ENCODE assay signal across 34 cellular contexts in genomic region chr12:67062193-67062592, GRCh38.
"Had no signal": no experiment of that assay in that cellular context is flagged by ENCODE, and none has a peak within 500 bp of the region (broad histone marks: within the 10 kb centered on the region; RNA-seq: fewer than 3 reads in every experiment).

No MANE protein-coding gene starts in this region.

- H3K4me1 Mint-ChIP-seq: activated CD4-positive, alpha-beta T cell treated with anti-CD3 and anti-CD28 coated beads for 36 hours; activated CD4-positive, alpha-beta T cell treated with anti-CD3 and anti-CD28 coated beads, Interleukin-2, amount 10 ng/mL, durations not matched to agents 7 days and 5 days; central memory CD8-positive, alpha-beta T cell had no signal

- H3K4me1 ChIP-seq: ascending aorta, Peyer's patch had no signal

- ATAC-seq: activated CD4-positive, alpha-beta T cell treated with anti-CD3 and anti-CD28 coated beads for 36 hours; activated CD4-positive, CD25-positive, alpha-beta regulatory T cell treated with anti-CD3 and anti-CD28 coated beads, Interleukin-2, amount 50 U/mL, for 24 hours; activated CD8-positive, alpha-beta T cell treated with anti-CD3 and anti-CD28 coated beads, Interleukin-2, amount 10 ng/mL, durations not matched to agents 7 days and 5 days; activated naive CD8-positive, alpha-beta T cell treated with anti-CD3 and anti-CD28 coated beads, Interleukin-2, amount 50 U/mL, for 24 hours; PC-3 had no signal

- H3K27me3 ChIP-seq: ascending aorta, Peyer's patch had no signal

- H3K4me3 Mint-ChIP-seq: activated CD4-positive, alpha-beta T cell treated with anti-CD3 and anti-CD28 coated beads for 36 hours; activated CD4-positive, alpha-beta T cell treated with anti-CD3 and anti-CD28 coated beads, Interleukin-2, amount 10 ng/mL, durations not matched to agents 7 days and 5 days; activated CD8-positive, alpha-beta T cell treated with anti-CD3 and anti-CD28 coated beads, Interleukin-2, amount 10 ng/mL, durations not matched to agents 7 days and 5 days; activated naive CD4-positive, alpha-beta T cell treated with anti-CD3 and anti-CD28 coated beads for 36 hours; activated naive CD8-positive, alpha-beta T cell; activated naive CD8-positive, alpha-beta T cell treated with anti-CD3 and anti-CD28 coated beads, Interleukin-2, amount 50 U/mL, for 24 hours; activated T-cell treated with anti-CD3 and anti-CD28 coated beads, Interleukin-2, amount 50 U/mL, for 24 hours; central memory CD8-positive, alpha-beta T cell; T-helper 1 cell treated with Interleukin-12 subunit alpha and Interleukin-12 subunit beta and Interleukin-4 antibody, amounts not matched to agents 30 μg/mL and 1 μg/mL, for 36 hours; T-helper 2 cell treated with Interferon-gamma antibody and Interleukin-4, amounts not matched to agents 5 μg/mL and 100 μg/mL, for 36 hours had no signal

- H3K9me3 ChIP-seq: ascending aorta, Peyer's patch, SJSA1, SK-N-SH had no signal

- DNase-seq: activated CD4-positive, alpha-beta T cell treated with anti-CD3 and anti-CD28 coated beads for 36 hours; activated CD4-positive, alpha-beta T cell treated with anti-CD3 and anti-CD28 coated beads, Interleukin-2, amount 10 ng/mL, durations not matched to agents 7 days and 5 days; activated CD4-positive, alpha-beta T cell treated with anti-CD3 and anti-CD28 coated beads, Interleukin-2, amount 50 U/mL, for 48 hours; activated CD8-positive, alpha-beta T cell treated with anti-CD3 and anti-CD28 coated beads, Interleukin-2, amount 10 ng/mL, durations not matched to agents 7 days and 5 days; activated gamma-delta T cell; activated naive CD4-positive, alpha-beta T cell treated with anti-CD3 and anti-CD28 coated beads for 36 hours; activated naive CD8-positive, alpha-beta T cell treated with anti-CD3 and anti-CD28 coated beads, Interleukin-2, amount 50 U/mL, for 24 hours; activated T-cell treated with anti-CD3 and anti-CD28 coated beads, Interleukin-2, amount 50 U/mL, for 24 hours; amygdala; MM.1S; MV-4-11; NCI-H1092; NCI-H1436 treated with DMSO at 0.1 percent for 48 hours; NCI-H1694 treated with DMSO at 0.1 percent for 48 hours; NCI-H2029; NCI-H510A; NCI-H526; NCI-H748 treated with DMSO at 0.1 percent for 48 hours; NK-92 treated with Interleukin-12 subunit alpha and Interleukin-12 subunit beta, amount 100 ng/mL, for 24 hours; PC-3; Peyer's patch; RPMI8226; SHP77 treated with DMSO at 0.1 percent for 48 hours; SK-N-SH had no signal

- H3K36me3 ChIP-seq: ascending aorta, cardiac muscle cell, Peyer's patch, SJSA1 had no signal

- H3K36me3 Mint-ChIP-seq: activated naive CD8-positive, alpha-beta T cell had no signal

- H3K9me3 Mint-ChIP-seq: activated CD4-positive, alpha-beta T cell treated with anti-CD3 and anti-CD28 coated beads, Interleukin-2, amount 10 ng/mL, durations not matched to agents 7 days and 5 days; activated naive CD4-positive, alpha-beta T cell treated with anti-CD3 and anti-CD28 coated beads for 36 hours; activated naive CD8-positive, alpha-beta T cell treated with anti-CD3 and anti-CD28 coated beads, Interleukin-2, amount 50 U/mL, for 24 hours; activated T-cell treated with anti-CD3 and anti-CD28 coated beads, Interleukin-2, amount 50 U/mL, for 24 hours; activated T-helper 2 cell treated with anti-CD3 and anti-CD28 coated beads, Interferon-gamma antibody, Interleukin-2, Interleukin-4, amounts not matched to agents 10 μg/mL and 5 μg/mL and 100 μg/mL, durations not matched to agents 14 hours and 24 hours and 36 hours; central memory CD8-positive, alpha-beta T cell; T-helper 1 cell treated with Interleukin-12 subunit alpha and Interleukin-12 subunit beta and Interleukin-4 antibody, amounts not matched to agents 30 μg/mL and 1 μg/mL, for 36 hours; T-helper 2 cell treated with Interferon-gamma antibody and Interleukin-4, amounts not matched to agents 5 μg/mL and 100 μg/mL, for 36 hours had no signal

- H3K4me3 ChIP-seq: ascending aorta, cardiac muscle cell, Peyer's patch, SJSA1 had no signal

- H3K27ac ChIP-seq: ascending aorta, cardiac muscle cell, KMS-11, Peyer's patch, SJSA1 had no signal

- H3K27ac Mint-ChIP-seq: activated CD4-positive, alpha-beta T cell treated with anti-CD3 and anti-CD28 coated beads for 36 hours; activated CD4-positive, alpha-beta T cell treated with anti-CD3 and anti-CD28 coated beads, Interleukin-2, amount 10 ng/mL, durations not matched to agents 7 days and 5 days; activated CD8-positive, alpha-beta T cell treated with anti-CD3 and anti-CD28 coated beads, Interleukin-2, amount 10 ng/mL, durations not matched to agents 7 days and 5 days; activated naive CD4-positive, alpha-beta T cell treated with anti-CD3 and anti-CD28 coated beads for 36 hours; activated naive CD8-positive, alpha-beta T cell; activated naive CD8-positive, alpha-beta T cell treated with anti-CD3 and anti-CD28 coated beads, Interleukin-2, amount 50 U/mL, for 24 hours; activated T-cell treated with anti-CD3 and anti-CD28 coated beads, Interleukin-2, amount 50 U/mL, for 24 hours; activated T-helper 2 cell treated with anti-CD3 and anti-CD28 coated beads, Interferon-gamma antibody, Interleukin-2, Interleukin-4, amounts not matched to agents 10 μg/mL and 5 μg/mL and 100 μg/mL, durations not matched to agents 14 hours and 24 hours and 36 hours; T-helper 1 cell treated with Interleukin-12 subunit alpha and Interleukin-12 subunit beta and Interleukin-4 antibody, amounts not matched to agents 30 μg/mL and 1 μg/mL, for 36 hours; T-helper 2 cell treated with Interferon-gamma antibody and Interleukin-4, amounts not matched to agents 5 μg/mL and 100 μg/mL, for 36 hours had no signal
